Comparison of ENCODE assay signal across 9 cellular contexts in the genomic region with DNA sequence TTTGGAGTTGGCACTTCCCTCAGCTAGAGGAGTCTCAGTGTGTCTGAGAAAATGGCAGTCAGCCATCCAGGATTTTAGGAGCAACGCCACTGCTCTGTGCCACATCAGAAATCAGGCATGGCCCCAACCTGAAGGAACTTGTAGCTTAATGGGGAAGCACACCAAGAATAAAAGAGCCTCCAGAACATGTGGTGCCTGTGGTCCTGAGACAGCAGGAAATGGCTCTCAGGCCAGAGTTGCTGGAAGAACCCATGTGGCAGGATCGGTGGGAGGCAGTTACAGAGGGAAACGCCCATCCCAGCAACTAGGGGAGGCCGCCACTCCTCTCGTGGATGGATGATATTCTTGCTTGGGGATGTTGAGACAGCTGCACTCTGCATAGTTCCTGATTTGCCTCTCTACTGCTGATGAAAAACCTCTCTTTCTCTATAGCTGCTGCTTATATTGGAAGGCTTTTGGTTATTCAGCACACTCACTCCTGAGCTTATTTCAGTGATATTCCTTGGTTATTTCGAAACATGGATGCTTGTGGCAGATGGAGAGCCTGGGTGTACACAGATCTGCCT. TPM values are rescaled to one million over a fixed set of nuclear protein-coding genes. Genes with fewer than 3 reads are reported as not detected.
DNase-seq lines count a peak whose midpoint lies in the region; ATAC-seq and TF ChIP-seq lines count a peak whose summit lies in the region.
"Had no signal": no experiment of that assay in that cellular context is flagged by ENCODE, and none has a peak within 500 bp of the region (broad histone marks: within the 10 kb centered on the region; RNA-seq: fewer than 3 reads in every experiment).

No MANE protein-coding gene starts in this region.

- H3K9me3 ChIP-seq in PC-3 (ENCODE audit: low read length) = no peaks in the 10 kb centered on the region

- no peaks in the 10 kb centered on the region for H3K27me3 Mint-ChIP-seq in nephron progenitor cell (ENCODE audit: low read depth, poor library complexity)

- peak in 8 of 14 donors; percentile 17 to 64 (median 36) for DNase-seq in C1 segment of cervical spinal cord (lab: John Stamatoyannopoulos, UW)
- peak; percentile 60 to 74 for DNase-seq in Kasumi-1 (lab: John Stamatoyannopoulos, UW)
- peak in 2 of 10 donors; percentile 50 to 57 for DNase-seq in dorsolateral prefrontal cortex
- no peak for DNase-seq in nephron progenitor cell
- no peak for DNase-seq in PC-3
- DNase-seq in NCI-H1048 (lab: John Stamatoyannopoulos, UW) = no peak
- no peak for DNase-seq in SKM-1 treated with dmso at 0.1 percent for 144 hours (lab: John Stamatoyannopoulos, UW; ENCODE audit: unreplicated experiment)
- DNase-seq: EL had no signal

- peaks cover 87% of the 10 kb centered on the region for H3K36me3 Mint-ChIP-seq in nephron progenitor cell (ENCODE audit: low read depth)

- POLR2A ChIA-PET in PC-3 (lab: Charles Lee; ENCODE audit: unreplicated experiment) = no interaction called here

- H3K4me1 Mint-ChIP-seq in nephron progenitor cell = peaks cover 22% of the 10 kb centered on the region

- H3K4me3 Mint-ChIP-seq in nephron progenitor cell = no peak overlapping the region

- no TSS peak for BruUV-seq in PC-3 (replicated peaks; lab: Mats Ljungman, UMichigan)

- H3K4me1 ChIP-seq in PC-3 (ENCODE audit: insufficient read depth, low read length) = no peaks in the 10 kb centered on the region

- H3K27ac ChIP-seq in dorsolateral prefrontal cortex (peak overlapping the region in 49 of 59 donors; percentile 2 to 80 (median 62)), PC-3 (ENCODE audit: low read length) (no peak overlapping the region)

- no peaks in the 10 kb centered on the region for H3K79me2 ChIP-seq in PC-3 (ENCODE audit: low read length)

- no peaks in the 10 kb centered on the region for H3F3A ChIP-seq in PC-3 (ENCODE audit: low read length, unreplicated experiment)

- no peaks in the 10 kb centered on the region for H3K9me2 ChIP-seq in PC-3 (replicated peaks; ENCODE audit: low read length)

- H4K20me1 ChIP-seq in PC-3 (ENCODE audit: low read length) = no peaks in the 10 kb centered on the region

- H3K36me3 ChIP-seq in PC-3 (ENCODE audit: low read depth, low read length) = peaks cover 10% of the 10 kb centered on the region

- H3K9ac ChIP-seq in PC-3 (ENCODE audit: low read length) = no peak overlapping the region

- peak overlapping the region; percentile 87 for H3K27ac Mint-ChIP-seq in nephron progenitor cell

- no peak overlapping the region for H3K4me2 ChIP-seq in PC-3 (ENCODE audit: low read length)

- TF ChIP-seq CTCF in dorsolateral prefrontal cortex (IDR thresholded peaks at IDR 0.05 in 54 of 56, conservative IDR thresholded peaks at IDR 0.05 in 2 of 56; ENCODE audit: low read depth in 1 of 56, partially characterized antibody in 56 of 56) = no peak
- no peak for TF ChIP-seq CTCF in nephron progenitor cell (IDR thresholded peaks at IDR 0.05)
- TF ChIP-seq CTCF in PC-3 (conservative IDR thresholded peaks at IDR 0.05; ENCODE audit: low read depth, low read length) = no peak

- intact Hi-C loops in dorsolateral prefrontal cortex (cut with DNase I) = no loop called here
- intact Hi-C loops in PC-3 (cut with micrococcal nuclease) = no loop called here

- no peaks in the 10 kb centered on the region for H3K9me3 Mint-ChIP-seq in nephron progenitor cell

- H3K4me3 ChIP-seq in dorsolateral prefrontal cortex = peak overlapping the region in 33 of 59 donors; percentile 2 to 42 (median 17)
- H3K4me3 ChIP-seq in PC-3 (ENCODE audit: low read length) = no peak overlapping the region

- H2AFZ ChIP-seq in PC-3 (ENCODE audit: low read length) = no peak overlapping the region

- ATAC-seq in PC-3 (no peak), GM19467 (IDR thresholded peaks at IDR 0.05; ENCODE audit: unreplicated experiment) (no peak)

- no peaks in the 10 kb centered on the region for H3K27me3 ChIP-seq in dorsolateral prefrontal cortex
- H3K27me3 ChIP-seq in PC-3 (ENCODE audit: low read length) = no peaks in the 10 kb centered on the region

- CTCF ChIA-PET in PC-3 (lab: Charles Lee) = no interaction called here

RNA-seq across cellular contexts. Expression of a gene that starts 52.5 kb away (rescaled TPM):
- total RNA-seq in dorsolateral prefrontal cortex (10 to 100 TPM in 75 of 120 experiments, 1 to 10 TPM in 45; 6.4 to 24.6 (median 10.7) TPM), PC-3 (2014; rRNA removed) (7.2 and 12.5 TPM in 2 replicates)

Comparison
In these comparisons a context has a peak if more than half of its experiments do, and no peak if none do; other contexts are left out.
1. DNase-seq: peak in C1 segment of cervical spinal cord (8 of 14) and Kasumi-1 (2 of 2); none in nephron progenitor cell (single experiment), PC-3 (single experiment), NCI-H1048 (single experiment) and SKM-1 treated with dmso at 0.1 percent for 144 hours (single experiment).